In genomic region chr6:36608788-36609563, GRCh38 we compare ENCODE assay signal across 1 cellular context.
TF ChIP-seq lines count a peak whose summit lies in the region.

No MANE protein-coding gene starts in this region.

TF ChIP-seq in WTC11, 78 proteins besides CTCF, POLR2A, EP300 and RAD21 (continued from another document):
- no peak for TF ChIP-seq HMGXB4 (CRISPR knock-in tag; IDR thresholded peaks at IDR 0.05)
- 0 out of 2 replicates have a peak, but pooled peaks have one; percentile 45 for TF ChIP-seq EMX1 (CRISPR knock-in tag; IDR thresholded peaks at IDR 0.05)
- TF ChIP-seq SMAD4 (CRISPR knock-in tag; IDR thresholded peaks at IDR 0.05) = no peak
- TF ChIP-seq PRRX2 (CRISPR knock-in tag; IDR thresholded peaks at IDR 0.05) = 0 out of 2 replicates have a peak, but pooled peaks have one; percentile 65
- TF ChIP-seq FOXP1 (CRISPR knock-in tag; IDR thresholded peaks at IDR 0.05; ENCODE audit: borderline replicate concordance) = no peak
- peak; percentile 15; the same call in 1 of the 2 replicates for TF ChIP-seq ZNF532 (CRISPR knock-in tag; IDR thresholded peaks at IDR 0.05; ENCODE audit: borderline replicate concordance)
- no peak for TF ChIP-seq USF2 (CRISPR knock-in tag; IDR thresholded peaks at IDR 0.05)
- TF ChIP-seq ZNF281 (CRISPR knock-in tag; IDR thresholded peaks at IDR 0.05) = no peak
- no peak for TF ChIP-seq E2F4 (CRISPR knock-in tag; IDR thresholded peaks at IDR 0.05; ENCODE audit: borderline replicate concordance, low read depth)
- TF ChIP-seq ZNF425 (CRISPR knock-in tag; conservative IDR thresholded peaks at IDR 0.05) = peak; percentile 15; the same call in 1 of the 2 replicates
- peak; percentile 58 for TF ChIP-seq ERG (CRISPR knock-in tag; IDR thresholded peaks at IDR 0.05)
- no peak for TF ChIP-seq ATF2 (CRISPR knock-in tag; IDR thresholded peaks at IDR 0.05; ENCODE audit: borderline replicate concordance, low read depth)
